In genomic region chr4:37763164-37763444, GRCh38 we compare ENCODE assay signal across 2 cellular contexts.
TF ChIP-seq lines count a peak whose summit lies in the region.

No MANE protein-coding gene starts in this region.

TF ChIP-seq in HepG2, 621 proteins besides CTCF, POLR2A, EP300 and RAD21:
- no peak for TF ChIP-seq SRY (CRISPR knock-in tag; IDR thresholded peaks at IDR 0.05)
- TF ChIP-seq SMAD9 (CRISPR knock-in tag; IDR thresholded peaks at IDR 0.05): no peak
- peak; percentile 81 for TF ChIP-seq MAFF (IDR thresholded peaks at IDR 0.05; ENCODE audit: low read depth, low read length)
- no peak for TF ChIP-seq ZNF33A (CRISPR knock-in tag; IDR thresholded peaks at IDR 0.05; ENCODE audit: borderline replicate concordance)
- peak; percentile 63 to 87 for TF ChIP-seq MAFK (conservative IDR thresholded peaks at IDR 0.05 in 1 of 2, IDR thresholded peaks at IDR 0.05 in 1 of 2; ENCODE audit: low read length in 2 of 2)
- no peak for TF ChIP-seq HOMEZ (CRISPR knock-in tag; IDR thresholded peaks at IDR 0.05; ENCODE audit: low read depth)
- TF ChIP-seq PTBP1 (IDR thresholded peaks at IDR 0.05; ENCODE audit: low read depth, low read length, poor library complexity, severe bottlenecking): no peak
- TF ChIP-seq CBX1 (IDR thresholded peaks at IDR 0.05; ENCODE audit: low read depth): no peak
- no peak for TF ChIP-seq BHLHE40 (IDR thresholded peaks at IDR 0.05; ENCODE audit: low read length)
- TF ChIP-seq ELF4 (CRISPR knock-in tag; IDR thresholded peaks at IDR 0.05; ENCODE audit: borderline replicate concordance): no peak
- TF ChIP-seq ZNF383 (CRISPR knock-in tag; IDR thresholded peaks at IDR 0.05; ENCODE audit: borderline replicate concordance): no peak
- TF ChIP-seq, protein P1, sequence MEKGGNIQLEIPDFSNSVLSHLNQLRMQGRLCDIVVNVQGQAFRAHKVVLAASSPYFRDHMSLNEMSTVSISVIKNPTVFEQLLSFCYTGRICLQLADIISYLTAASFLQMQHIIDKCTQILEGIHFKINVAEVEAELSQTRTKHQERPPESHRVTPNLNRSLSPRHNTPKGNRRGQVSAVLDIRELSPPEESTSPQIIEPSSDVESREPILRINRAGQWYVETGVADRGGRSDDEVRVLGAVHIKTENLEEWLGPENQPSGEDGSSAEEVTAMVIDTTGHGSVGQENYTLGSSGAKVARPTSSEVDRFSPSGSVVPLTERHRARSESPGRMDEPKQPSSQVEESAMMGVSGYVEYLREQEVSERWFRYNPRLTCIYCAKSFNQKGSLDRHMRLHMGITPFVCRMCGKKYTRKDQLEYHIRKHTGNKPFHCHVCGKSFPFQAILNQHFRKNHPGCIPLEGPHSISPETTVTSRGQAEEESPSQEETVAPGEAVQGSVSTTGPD (CRISPR knock-in tag; IDR thresholded peaks at IDR 0.05): no peak
- TF ChIP-seq SRSF9 (IDR thresholded peaks at IDR 0.05; ENCODE audit: borderline replicate concordance, insufficient read depth, low read depth, low read length, poor library complexity, severe bottlenecking): no peak

TF ChIP-seq in H1, 55 proteins besides CTCF, POLR2A, EP300 and RAD21:
- TF ChIP-seq RBBP5 (IDR thresholded peaks at IDR 0.05; ENCODE audit: borderline replicate concordance, low read depth, low read length): no peak
- no peak for TF ChIP-seq ATF2 (IDR thresholded peaks at IDR 0.05; ENCODE audit: low read length)
- TF ChIP-seq CREB1 (IDR thresholded peaks at IDR 0.05): no peak
- TF ChIP-seq SAP30 (IDR thresholded peaks at IDR 0.05; ENCODE audit: insufficient read depth, insufficient replicate concordance, low read length): no peak
- TF ChIP-seq ATF3 (IDR thresholded peaks at IDR 0.05; ENCODE audit: insufficient read depth, low read depth, low read length): no peak
- no peak for TF ChIP-seq CBX8 (IDR thresholded peaks at IDR 0.05; ENCODE audit: borderline replicate concordance, low read depth, low read length)
